29 cellular contexts compared by ENCODE assay signal in genomic region chr17:70819183-70819582, GRCh38.
"Had no signal": no experiment of that assay in that cellular context is flagged by ENCODE, and none has a peak within 500 bp of the region (broad histone marks: within the 10 kb centered on the region; RNA-seq: fewer than 3 reads in every experiment).

No MANE protein-coding gene starts in this region.

- H3K36me3 ChIP-seq: neutrophil, pancreas, prostate gland, spleen, suprapubic skin, tibial artery, transverse colon, upper lobe of right lung, uterus had no signal

- H3K27me3 ChIP-seq: neutrophil, pancreas, spleen, suprapubic skin, testis, tibial artery, transverse colon, upper lobe of right lung, uterus had no signal

- ATAC-seq: naive thymus-derived CD8-positive, alpha-beta T cell; natural killer cell treated with Interleukin-12 subunit alpha and Interleukin-12 subunit beta and Interleukin-15 and Interleukin-18, amount 100 ng/mL, for 72 hours; pancreas; right cardiac atrium; sciatic nerve; stimulated activated memory B cell treated with anti-CD40 and anti-IgM and Interleukin-4, amounts not matched to agents 10 μg/mL and 1 μg/mL and 100 μg/mL, for 72 hours; stimulated activated naive CD8-positive, alpha-beta T cell treated with anti-CD3 and anti-CD28 coated beads, Interleukin-15, Interleukin-2, amounts not matched to agents 100 U/mL and 50 U/mL, for 24 hours; upper lobe of right lung had no signal

- H3K4me2 ChIP-seq: smooth muscle cell had no signal

- H3K9me3 ChIP-seq: neutrophil, pancreas, prostate gland, suprapubic skin, testis, tibial artery, transverse colon, upper lobe of right lung, uterus had no signal

- DNase-seq: naive thymus-derived CD8-positive, alpha-beta T cell; nephron progenitor cell; nucleus accumbens; pancreas; retina; right cardiac atrium; spleen; stimulated activated CD4-positive, alpha-beta T cell treated with anti-CD3 and anti-CD28 coated beads, Interleukin-12 subunit alpha, Interleukin-12 subunit beta, amount 100 ng/mL, for 4 hours; stimulated activated CD4-positive, alpha-beta T cell treated with anti-CD3 and anti-CD28 coated beads, Interleukin-1b, Interleukin-23, amount 100 ng/mL, for 48 hours; stimulated activated CD4-positive, alpha-beta T cell treated with anti-CD3 and anti-CD28 coated beads, Interleukin-4, amount 100 ng/mL, for 1 hour; stimulated activated CD4-positive, alpha-beta T cell treated with anti-CD3 and anti-CD28 coated beads, Interleukin-4, amount 100 ng/mL, for 4 hours; stimulated activated CD8-positive, alpha-beta memory T cell treated with anti-CD3 and anti-CD28 coated beads, Interleukin-4, amount 100 ng/mL, for 48 hours; stimulated activated naive CD4-positive, alpha-beta T cell; stimulated activated naive CD8-positive, alpha-beta T cell treated with anti-CD3 and anti-CD28 coated beads, Interleukin-15, amount 100 ng/mL, for 72 hours; stimulated activated naive CD8-positive, alpha-beta T cell treated with anti-CD3 and anti-CD28 coated beads, Interleukin-15, Interleukin-2, amounts not matched to agents 100 U/mL and 50 U/mL, for 24 hours; substantia nigra; testis; tibial artery; transverse colon; upper lobe of right lung; uterus had no signal

- H3K4me1 ChIP-seq: pancreas, prostate gland, spleen, suprapubic skin, testis, tibial artery, transverse colon, upper lobe of right lung, uterus had no signal

- H3K4me3 ChIP-seq: pancreas, prostate gland, skin epidermis, smooth muscle cell, spleen, suprapubic skin, testis, tibial artery, transverse colon, upper lobe of right lung, uterus had no signal

- H3K27ac ChIP-seq: neutrophil, pancreas, prostate gland, skin epidermis, spleen, suprapubic skin, testis, tibial artery, transverse colon, upper lobe of right lung, uterus had no signal
